8 cellular contexts compared by ENCODE assay signal in genomic region chr17:30323895-30324319, GRCh38. TPM values are rescaled to one million over a fixed set of nuclear protein-coding genes. Genes with fewer than 3 reads are reported as not detected.
DNase-seq lines count a peak whose midpoint lies in the region; ATAC-seq, FAIRE-seq and TF ChIP-seq lines count a peak whose summit lies in the region.

No MANE protein-coding gene starts in this region.

- no peak for TF ChIP-seq POLR2A in HepG2 (IDR thresholded peaks at IDR 0.05; ENCODE audit: insufficient read depth in 1 of 2, low read depth in 2 of 2, low read length in 2 of 2)

- peak; percentile 79 for DNase-seq in NCI-H446 treated with DMSO at 0.1 percent for 48 hours (lab: John Stamatoyannopoulos, UW)
- no peak for DNase-seq in activated T-cell treated with anti-CD3 and anti-CD28 coated beads, Interleukin-2, amount 50 U/mL, for 24 hours
- DNase-seq in HepG2 (ENCODE audit: low spot score) = no peak
- DNase-seq in NCI-H82 treated with DMSO at 0.1 percent for 48 hours (lab: John Stamatoyannopoulos, UW; ENCODE audit: unreplicated experiment) = no peak

- no peak overlapping the region for H3K27ac ChIP-seq in HepG2 (ENCODE audit: extremely low read length, insufficient read depth, low read length)

- no peaks in the 10 kb centered on the region for H3K79me2 ChIP-seq in HepG2 (ENCODE audit: insufficient read depth, low read length)

- peak overlapping the region; percentile 78 for H3K27ac Mint-ChIP-seq in activated T-cell treated with anti-CD3 and anti-CD28 coated beads, Interleukin-2, amount 50 U/mL, for 24 hours

- no peak for FAIRE-seq in HepG2 (lab: Jason Lieb, UNC)

- H3K36me3 Mint-ChIP-seq in activated T-cell treated with anti-CD3 and anti-CD28 coated beads, Interleukin-2, amount 50 U/mL, for 24 hours (ENCODE audit: low read depth) = no peaks in the 10 kb centered on the region

- CTCF ChIA-PET in HepG2 (lab: Yijun Ruan, JAX; ENCODE audit: low intra/inter-chr PET ratio, low total read pairs) = no interaction called here

- in situ Hi-C loops in HepG2 (cut with HindIII; ENCODE audit: extremely low pct_ligation_motif_present, low pct_unique_long_range_greater_than_20kb) = no loop called here

- 0 out of 2 replicates have a peak overlapping the region, but pooled peaks have one; percentile 3 for H3K4me2 ChIP-seq in HepG2 (ENCODE audit: low read depth, low read length)

- TF ChIP-seq CTCF in HepG2 (CRISPR knock-in tag; IDR thresholded peaks at IDR 0.05) = no peak

- intact Hi-C loops in HepG2 (cut with micrococcal nuclease; ENCODE audit: unreplicated experiment) = no loop called here

- no TSS peak for BruUV-seq in HepG2 (replicated peaks; lab: Mats Ljungman, UMichigan)

- no peak overlapping the region for H3K4me3 Mint-ChIP-seq in activated T-cell treated with anti-CD3 and anti-CD28 coated beads, Interleukin-2, amount 50 U/mL, for 24 hours

- no peaks in the 10 kb centered on the region for H3K9me3 Mint-ChIP-seq in activated T-cell treated with anti-CD3 and anti-CD28 coated beads, Interleukin-2, amount 50 U/mL, for 24 hours

- no peaks in the 10 kb centered on the region for H3K27me3 Mint-ChIP-seq in activated T-cell treated with anti-CD3 and anti-CD28 coated beads, Interleukin-2, amount 50 U/mL, for 24 hours

- ATAC-seq in GM18520 (IDR thresholded peaks at IDR 0.05; ENCODE audit: unreplicated experiment) (peak; percentile 38), HepG2 (no peak), GM19395 (IDR thresholded peaks at IDR 0.05; ENCODE audit: unreplicated experiment) (no peak), HG02852 (IDR thresholded peaks at IDR 0.05; ENCODE audit: unreplicated experiment) (no peak), GM21825 (IDR thresholded peaks at IDR 0.05; ENCODE audit: unreplicated experiment) (no peak)

- H3K4me3 ChIP-seq in HepG2 (replicated peaks in 1 of 3; ENCODE audit: insufficient read depth in 1 of 3, low read depth in 2 of 3, low read length in 3 of 3) = no peak overlapping the region

- H2AFZ ChIP-seq in HepG2 (ENCODE audit: low read length) = no peak overlapping the region

- no peak for TF ChIP-seq RAD21 in HepG2 (CRISPR knock-in tag; IDR thresholded peaks at IDR 0.05)

- H3K27me3 ChIP-seq in HepG2 (ENCODE audit: control insufficient read depth in 1 of 2, insufficient read depth in 2 of 2, low read length in 2 of 2) = no peaks in the 10 kb centered on the region; a peak in 1 of 5 replicates

- peaks cover 45% of the 10 kb centered on the region for H3K4me1 ChIP-seq in HepG2 (ENCODE audit: insufficient read depth, low read length)

- H3K36me3 ChIP-seq in HepG2 (replicated peaks in 1 of 2; ENCODE audit: control insufficient read depth in 1 of 2, insufficient read depth in 2 of 2, low read length in 2 of 2) = no peaks in the 10 kb centered on the region

- no peaks in the 10 kb centered on the region for H3K9me3 ChIP-seq in HepG2 (ENCODE audit: low read length)

- H3K9ac ChIP-seq in HepG2 (ENCODE audit: insufficient read depth, low read depth, low read length) = no peak overlapping the region

- H3K4me1 Mint-ChIP-seq in activated T-cell treated with anti-CD3 and anti-CD28 coated beads, Interleukin-2, amount 50 U/mL, for 24 hours (ENCODE audit: low read depth) = peaks cover 29% of the 10 kb centered on the region

- H4K20me1 ChIP-seq in HepG2 (ENCODE audit: insufficient read depth, low read length) = no peaks in the 10 kb centered on the region

- POLR2A ChIA-PET in HepG2 (lab: Yijun Ruan, JAX) = interaction anchor here (1.2 to 2.0 kb wide), 2 partner anchors 13 to 21 kb away, joined by 3 to 5 read pairs; no protein-coding TSS in a partner anchor

- TF ChIP-seq EP300 in HepG2 (IDR thresholded peaks at IDR 0.05; ENCODE audit: low read depth in 2 of 2, low read length in 2 of 2) (no peak), HepG2 (CRISPR knock-in tag; IDR thresholded peaks at IDR 0.05; ENCODE audit: borderline replicate concordance) (no peak)

TF ChIP-seq in HepG2, 621 proteins besides CTCF, POLR2A, EP300 and RAD21:
- TF ChIP-seq ZNF232 (CRISPR knock-in tag; IDR thresholded peaks at IDR 0.05; ENCODE audit: borderline replicate concordance) (no peak), GATAD2A (CRISPR knock-in tag; IDR thresholded peaks at IDR 0.05) (0 out of 2 replicates have a peak, but pooled peaks have one; percentile 11)

RNA-seq across cellular contexts. Expression of gene TMIGD1, which starts 9.9 kb away (rescaled TPM):
- total RNA-seq in HepG2 (2016; rRNA removed; fragmentation: Illumina TruSeq; extraction: Trizol) = not detected in 2 replicates
- total RNA-seq in HepG2 (2016; cell fraction: cytosol; rRNA removed; fragmentation: Illumina TruSeq; extraction: Trizol; ENCODE audit: low read depth) = not detected in 2 replicates
- total RNA-seq in HepG2 (2016; cell fraction: insoluble cytoplasmic fraction; rRNA removed; fragmentation: Illumina TruSeq; extraction: Trizol) = not detected in 2 replicates
- total RNA-seq in HepG2 (2016; cell fraction: membrane; rRNA removed; fragmentation: Illumina TruSeq; extraction: Trizol) = not detected in 2 replicates
- total RNA-seq in HepG2 (2016; cell fraction: nucleus; rRNA removed; fragmentation: Illumina TruSeq; extraction: Trizol) = not detected in 2 replicates
- not detected in 2 replicates for polyA plus RNA-seq in HepG2 (2011; rRNA removed)
- 0.06 TPM in 1 of 2 replicates, not detected in the other for polyA plus RNA-seq in HepG2 (2011; cell fraction: cytosol; rRNA removed)
- not detected in 2 replicates for polyA plus RNA-seq in HepG2 (2011; cell fraction: nucleus; rRNA removed)
- not detected in 2 replicates for polyA plus RNA-seq in HepG2 (2012)
- polyA plus RNA-seq in HepG2 (2016; cell fraction: cytosol; fragmentation: Illumina TruSeq; extraction: Trizol; ENCODE audit: low read depth) = not detected in 2 replicates
- polyA plus RNA-seq in HepG2 (2016; cell fraction: insoluble cytoplasmic fraction; fragmentation: Illumina TruSeq; extraction: Trizol; ENCODE audit: low read depth) = not detected in 2 replicates
- not detected in 2 replicates for polyA plus RNA-seq in HepG2 (2016; cell fraction: membrane; fragmentation: Illumina TruSeq; extraction: Trizol; ENCODE audit: low read depth)
- polyA plus RNA-seq in HepG2 (2016; cell fraction: nucleus; fragmentation: Illumina TruSeq; extraction: Trizol; ENCODE audit: insufficient read depth, low read depth) = not detected in 2 replicates
- not detected in 2 replicates for polyA minus RNA-seq in HepG2 (2011; rRNA and poly(A)+ RNA removed; ENCODE audit: low replicate concordance)
- not detected in 2 replicates for polyA minus RNA-seq in HepG2 (2011; cell fraction: cytosol; rRNA and poly(A)+ RNA removed)
- not detected in 2 replicates for polyA minus RNA-seq in HepG2 (2011; cell fraction: nucleus; rRNA and poly(A)+ RNA removed)

RNA-seq across cellular contexts. Expression of gene BLMH, which starts 32.2 kb away (rescaled TPM):
- total RNA-seq in HepG2 (2016; rRNA removed; fragmentation: Illumina TruSeq; extraction: Trizol) = 41.0 and 61.9 TPM in 2 replicates
- 11.6 and 15.2 TPM in 2 replicates for total RNA-seq in HepG2 (2016; cell fraction: cytosol; rRNA removed; fragmentation: Illumina TruSeq; extraction: Trizol; ENCODE audit: low read depth)
- total RNA-seq in HepG2 (2016; cell fraction: insoluble cytoplasmic fraction; rRNA removed; fragmentation: Illumina TruSeq; extraction: Trizol) = 41.0 and 58.6 TPM in 2 replicates
- 27.0 and 32.2 TPM in 2 replicates for total RNA-seq in HepG2 (2016; cell fraction: membrane; rRNA removed; fragmentation: Illumina TruSeq; extraction: Trizol)
- total RNA-seq in HepG2 (2016; cell fraction: nucleus; rRNA removed; fragmentation: Illumina TruSeq; extraction: Trizol) = 37.1 and 40.0 TPM in 2 replicates
- 11.1 and 12.1 TPM in 2 replicates for polyA plus RNA-seq in HepG2 (2011; rRNA removed)
- polyA plus RNA-seq in HepG2 (2011; cell fraction: cytosol; rRNA removed) = 7.4 and 13.0 TPM in 2 replicates
- polyA plus RNA-seq in HepG2 (2011; cell fraction: nucleus; rRNA removed) = 8.6 and 15.4 TPM in 2 replicates
- 39.0 and 45.5 TPM in 2 replicates for polyA plus RNA-seq in HepG2 (2012)
- 11.6 and 12.0 TPM in 2 replicates for polyA plus RNA-seq in HepG2 (2016; cell fraction: cytosol; fragmentation: Illumina TruSeq; extraction: Trizol; ENCODE audit: low read depth)
- 67.2 and 75.3 TPM in 2 replicates for polyA plus RNA-seq in HepG2 (2016; cell fraction: insoluble cytoplasmic fraction; fragmentation: Illumina TruSeq; extraction: Trizol; ENCODE audit: low read depth)
- 24.9 and 27.5 TPM in 2 replicates for polyA plus RNA-seq in HepG2 (2016; cell fraction: membrane; fragmentation: Illumina TruSeq; extraction: Trizol; ENCODE audit: low read depth)
- 42.4 and 44.9 TPM in 2 replicates for polyA plus RNA-seq in HepG2 (2016; cell fraction: nucleus; fragmentation: Illumina TruSeq; extraction: Trizol; ENCODE audit: insufficient read depth, low read depth)
- 12.9 and 13.5 TPM in 2 replicates for polyA minus RNA-seq in HepG2 (2011; rRNA and poly(A)+ RNA removed; ENCODE audit: low replicate concordance)
- polyA minus RNA-seq in HepG2 (2011; cell fraction: cytosol; rRNA and poly(A)+ RNA removed) = 11.8 and 13.3 TPM in 2 replicates
- polyA minus RNA-seq in HepG2 (2011; cell fraction: nucleus; rRNA and poly(A)+ RNA removed) = 25.8 and 30.0 TPM in 2 replicates

RNA-seq across cellular contexts. Expression of gene CPD, which starts 54.8 kb away (rescaled TPM):
- total RNA-seq in HepG2 (2016; rRNA removed; fragmentation: Illumina TruSeq; extraction: Trizol) = 54.3 and 72.3 TPM in 2 replicates
- total RNA-seq in HepG2 (2016; cell fraction: cytosol; rRNA removed; fragmentation: Illumina TruSeq; extraction: Trizol; ENCODE audit: low read depth) = 4.9 and 6.4 TPM in 2 replicates
- 47.8 and 69.6 TPM in 2 replicates for total RNA-seq in HepG2 (2016; cell fraction: insoluble cytoplasmic fraction; rRNA removed; fragmentation: Illumina TruSeq; extraction: Trizol)
- total RNA-seq in HepG2 (2016; cell fraction: membrane; rRNA removed; fragmentation: Illumina TruSeq; extraction: Trizol) = 8.6 and 11.7 TPM in 2 replicates
- 89.9 and 106 TPM in 2 replicates for total RNA-seq in HepG2 (2016; cell fraction: nucleus; rRNA removed; fragmentation: Illumina TruSeq; extraction: Trizol)
- 43.2 and 46.1 TPM in 2 replicates for polyA plus RNA-seq in HepG2 (2011; rRNA removed)
- 19.6 and 35.4 TPM in 2 replicates for polyA plus RNA-seq in HepG2 (2011; cell fraction: cytosol; rRNA removed)
- 15.6 and 17.4 TPM in 2 replicates for polyA plus RNA-seq in HepG2 (2011; cell fraction: nucleus; rRNA removed)
- polyA plus RNA-seq in HepG2 (2012) = 71.5 and 80.7 TPM in 2 replicates
- polyA plus RNA-seq in HepG2 (2016; cell fraction: cytosol; fragmentation: Illumina TruSeq; extraction: Trizol; ENCODE audit: low read depth) = 1.1 and 1.5 TPM in 2 replicates
- polyA plus RNA-seq in HepG2 (2016; cell fraction: insoluble cytoplasmic fraction; fragmentation: Illumina TruSeq; extraction: Trizol; ENCODE audit: low read depth) = 17.2 and 18.1 TPM in 2 replicates
- 2.5 and 3.0 TPM in 2 replicates for polyA plus RNA-seq in HepG2 (2016; cell fraction: membrane; fragmentation: Illumina TruSeq; extraction: Trizol; ENCODE audit: low read depth)
- polyA plus RNA-seq in HepG2 (2016; cell fraction: nucleus; fragmentation: Illumina TruSeq; extraction: Trizol; ENCODE audit: insufficient read depth, low read depth) = 36.8 and 40.4 TPM in 2 replicates
- polyA minus RNA-seq in HepG2 (2011; rRNA and poly(A)+ RNA removed; ENCODE audit: low replicate concordance) = 43.4 and 65.4 TPM in 2 replicates
- polyA minus RNA-seq in HepG2 (2011; cell fraction: cytosol; rRNA and poly(A)+ RNA removed) = 152 and 251 TPM in 2 replicates
- 101 and 151 TPM in 2 replicates for polyA minus RNA-seq in HepG2 (2011; cell fraction: nucleus; rRNA and poly(A)+ RNA removed)
